16 cellular contexts compared by ENCODE assay signal in the genomic region with DNA sequence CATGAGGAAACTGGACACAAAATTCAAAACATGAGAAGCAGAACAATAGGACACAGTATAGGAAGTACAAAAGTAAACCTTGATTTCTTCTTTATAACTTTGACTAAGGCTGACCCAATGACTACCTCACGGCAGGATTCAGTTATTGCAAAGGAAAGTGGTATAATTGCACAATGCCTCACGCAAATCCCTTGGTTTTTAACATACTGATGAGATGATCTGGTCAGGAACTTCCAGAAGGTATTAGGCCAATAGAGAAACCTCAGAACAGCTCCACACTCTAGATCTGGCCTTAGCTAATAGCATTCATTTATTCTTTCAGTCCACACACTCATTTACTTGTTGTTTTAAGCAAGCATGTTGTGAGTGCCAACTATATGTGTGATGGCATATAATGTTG.
A peak's percentile ranks its signal among the peaks of the same experiment; 100 is the strongest.
DNase-seq lines count a peak whose midpoint lies in the region; TF ChIP-seq lines count a peak whose summit lies in the region.
"Had no signal": no experiment of that assay in that cellular context is flagged by ENCODE, and none has a peak within 500 bp of the region (broad histone marks: within the 10 kb centered on the region; RNA-seq: fewer than 3 reads in every experiment).

No MANE protein-coding gene starts in this region.

- in situ Hi-C loops in GM23248 (cut with MboI): loop anchor here (25.0 kb wide), 1 partner anchor 344 kb away; no protein-coding TSS in a partner anchor

- H3K9me3 ChIP-seq in GM23248 (ENCODE audit: low read depth) (no peaks in the 10 kb centered on the region), SJSA1 (replicated peaks) (no peaks in the 10 kb centered on the region), MM.1S (replicated peaks; ENCODE audit: insufficient read depth, low read length) (no peaks in the 10 kb centered on the region)
- H3K9me3 ChIP-seq: BLaER1, body of pancreas, transverse colon had no signal

- H3K36me3 ChIP-seq in ACC112 (ENCODE audit: insufficient read depth, low read length): no peaks in the 10 kb centered on the region
- no peaks in the 10 kb centered on the region for H3K36me3 ChIP-seq in GM23248 (ENCODE audit: low read depth)
- no peaks in the 10 kb centered on the region for H3K36me3 ChIP-seq in SJSA1
- no peaks in the 10 kb centered on the region; the same call in 1 of the 2 replicates for H3K36me3 ChIP-seq in MM.1S (replicated peaks; ENCODE audit: insufficient read depth, low read length)
- H3K36me3 ChIP-seq: BLaER1, transverse colon, WERI-Rb-1 had no signal

- H2AFZ ChIP-seq in ACC112 (ENCODE audit: low read length, unreplicated experiment) (peak overlapping the region; percentile 59), GM23248 (peak overlapping the region; percentile 49), MM.1S (ENCODE audit: low read length) (no peak overlapping the region)

- H4K20me1 ChIP-seq in GM23248 (ENCODE audit: insufficient read depth): no peaks in the 10 kb centered on the region
- H4K20me1 ChIP-seq in MM.1S (ENCODE audit: insufficient read depth, low read length): no peaks in the 10 kb centered on the region
- H4K20me1 ChIP-seq: BLaER1 had no signal

- 0 out of 2 replicates have a peak overlapping the region, but pooled peaks have one; percentile 33 for H3K4me3 ChIP-seq in ACC112 (ENCODE audit: low read depth, low read length)
- no peak overlapping the region for H3K4me3 ChIP-seq in GM23248
- H3K4me3 ChIP-seq in SJSA1: no peak overlapping the region
- H3K4me3 ChIP-seq in MM.1S (ENCODE audit: low read length): no peak overlapping the region
- H3K4me3 ChIP-seq: BLaER1, body of pancreas, SK-N-MC, skin epidermis, transverse colon had no signal

- TF ChIP-seq CTCF in MM.1S (IDR thresholded peaks at IDR 0.05; ENCODE audit: low read length): no peak

- DNase-seq in GM23248: peak; percentile 90
- peak in 1 of 2 experiments; percentile 14 for DNase-seq in SJSA1 (ENCODE audit: low read depth in 1 of 2, low spot score in 2 of 2)
- DNase-seq in fibroblast of peridontal ligament (ENCODE audit: extremely low read depth): peak; percentile 93
- DNase-seq in iPS-NIHi11 (ENCODE audit: low spot score): no peak
- DNase-seq in MM.1S: no peak
- no peak for DNase-seq in posterior cingulate gyrus
- DNase-seq in stimulated activated CD4-positive, alpha-beta T cell treated with anti-CD3 and anti-CD28 coated beads, Interleukin-4, amount 100 ng/mL, for 1 hour: no peak
- DNase-seq: body of pancreas, H9, immature natural killer cell, transverse colon, WERI-Rb-1 had no signal

- H3K4me1 ChIP-seq in ACC112 (ENCODE audit: control insufficient read depth, insufficient read depth, low read length, unreplicated experiment) (peaks cover 16% of the 10 kb centered on the region), GM23248 (ENCODE audit: insufficient read depth) (peaks cover 23% of the 10 kb centered on the region), SJSA1 (replicated peaks) (peaks cover 19% of the 10 kb centered on the region), MM.1S (ENCODE audit: low read length) (no peaks in the 10 kb centered on the region)
- H3K4me1 ChIP-seq: body of pancreas, transverse colon had no signal

- H3K9me2 ChIP-seq in GM23248 (ENCODE audit: insufficient read depth) (no peaks in the 10 kb centered on the region), MM.1S (replicated peaks; ENCODE audit: insufficient read depth, low read length) (no peaks in the 10 kb centered on the region)

- H3K79me2 ChIP-seq in ACC112 (ENCODE audit: control insufficient read depth, insufficient read depth, low read length, unreplicated experiment): no peaks in the 10 kb centered on the region
- H3K79me2 ChIP-seq in GM23248 (ENCODE audit: insufficient read depth): no peaks in the 10 kb centered on the region
- H3K79me2 ChIP-seq in MM.1S (ENCODE audit: low read length): no peaks in the 10 kb centered on the region

- H3F3A ChIP-seq in GM23248 (ENCODE audit: insufficient read depth): peaks cover 21% of the 10 kb centered on the region
- H3F3A ChIP-seq in MM.1S (ENCODE audit: insufficient read depth, low read length): no peaks in the 10 kb centered on the region

- intact Hi-C loops in posterior cingulate gyrus (cut with DNase I): no loop called here

- 0 to 1% methylated on average over 2 of the region's 2 CpGs for WGBS in GM23248 (ENCODE audit: low coverage in 1 of 2, low lambda C conversion rate in 2 of 2, missing lambda C conversion rate in 2 of 2), 2 experiments

- H3K4me2 ChIP-seq in GM23248 (ENCODE audit: unreplicated experiment): peak overlapping the region; percentile 36
- H3K4me2 ChIP-seq in MM.1S (ENCODE audit: low read depth, low read length): no peak overlapping the region
- H3K4me2 ChIP-seq: BLaER1 had no signal

- peak overlapping the region; percentile 43; the same call in 1 of the 2 replicates for H3K9ac ChIP-seq in GM23248
- H3K9ac ChIP-seq in MM.1S (ENCODE audit: low read length): no peak overlapping the region
- H3K9ac ChIP-seq: BLaER1 had no signal

- H3K27me3 ChIP-seq in ACC112 (ENCODE audit: insufficient read depth, low read length) (no peaks in the 10 kb centered on the region), GM23248 (replicated peaks; ENCODE audit: insufficient read depth) (no peaks in the 10 kb centered on the region), SJSA1 (replicated peaks) (no peaks in the 10 kb centered on the region), MM.1S (replicated peaks; ENCODE audit: insufficient read depth, low read length) (no peaks in the 10 kb centered on the region)
- H3K27me3 ChIP-seq: BLaER1, body of pancreas, transverse colon had no signal

- H3K27ac ChIP-seq in ACC112 (ENCODE audit: low read depth, low read length): peak overlapping the region; percentile 67
- peak overlapping the region; percentile 80 for H3K27ac ChIP-seq in GM23248
- peak overlapping the region; percentile 38 for H3K27ac ChIP-seq in SJSA1
- no peak overlapping the region for H3K27ac ChIP-seq in MM.1S (ENCODE audit: low read length)
- H3K27ac ChIP-seq: BLaER1, body of pancreas, SK-N-MC, skin epidermis, transverse colon, WERI-Rb-1 had no signal

Comparison
In these comparisons a context has a peak if more than half of its experiments do, and no peak if none do; other contexts are left out.
1. DNase-seq: peak in GM23248 (single experiment) and fibroblast of peridontal ligament (single experiment); none in iPS-NIHi11 (single experiment), MM.1S (single experiment), posterior cingulate gyrus (0 of 10) and stimulated activated CD4-positive, alpha-beta T cell treated with anti-CD3 and anti-CD28 coated beads, Interleukin-4, amount 100 ng/mL, for 1 hour (single experiment).